In genomic region chr2:25161055-25161781, GRCh38 we compare ENCODE assay signal across 9 cellular contexts. TPM values are rescaled to one million over a fixed set of nuclear protein-coding genes. Genes with fewer than 3 reads are reported as not detected.
DNase-seq lines count a peak whose midpoint lies in the region; ATAC-seq and FAIRE-seq lines count a peak whose summit lies in the region.
"Had no signal": no experiment of that assay in that cellular context is flagged by ENCODE, and none has a peak within 500 bp of the region (broad histone marks: within the 10 kb centered on the region; RNA-seq: fewer than 3 reads in every experiment).

No MANE protein-coding gene starts in this region.

- peaks cover 2% of the 10 kb centered on the region for H3K27me3 Mint-ChIP-seq in activated T-cell treated with anti-CD3 and anti-CD28 coated beads, Interleukin-2, amount 50 U/mL, for 4 hours (ENCODE audit: low read depth)

- no peaks in the 10 kb centered on the region for H3K36me3 ChIP-seq in small intestine (ENCODE audit: control insufficient read depth in 2 of 2, insufficient read depth in 2 of 2, low read length in 2 of 2)

- peak overlapping the region in 1 of 2 donors; percentile 43 for H3K4me3 ChIP-seq in small intestine (ENCODE audit: low read depth in 1 of 2, low read length in 2 of 2)

- peak overlapping the region; percentile 72 for H3K4me3 Mint-ChIP-seq in activated T-cell treated with anti-CD3 and anti-CD28 coated beads, Interleukin-2, amount 50 U/mL, for 4 hours

- no peaks in the 10 kb centered on the region for H3K36me3 Mint-ChIP-seq in activated T-cell treated with anti-CD3 and anti-CD28 coated beads, Interleukin-2, amount 50 U/mL, for 4 hours (ENCODE audit: insufficient read depth)

- H3K9me3 ChIP-seq in small intestine (ENCODE audit: control insufficient read depth, low read depth): no peaks in the 10 kb centered on the region

- DNase-seq in activated T-cell treated with anti-CD3 and anti-CD28 coated beads, Interleukin-2, amount 50 U/mL, for 4 hours: peak; percentile 65
- peak; percentile 42 for DNase-seq in foreskin melanocyte
- DNase-seq in small intestine: peak; percentile 32
- DNase-seq in kidney glomerular epithelial cell (lab: John Stamatoyannopoulos, UW): no peak

- H3K4me1 Mint-ChIP-seq in activated T-cell treated with anti-CD3 and anti-CD28 coated beads, Interleukin-2, amount 50 U/mL, for 4 hours (ENCODE audit: low read depth): peaks cover 16% of the 10 kb centered on the region

- H3K4me1 ChIP-seq in small intestine (ENCODE audit: control insufficient read depth in 2 of 2, insufficient read depth in 1 of 2, low read depth in 1 of 2, low read length in 1 of 2): no peaks in the 10 kb centered on the region

- peak overlapping the region; percentile 4 to 65 for H3K27ac ChIP-seq in small intestine (ENCODE audit: low read depth in 1 of 2, low read length in 1 of 2)

- no peak for FAIRE-seq in small intestine (lab: Jason Lieb, UNC)

- ATAC-seq in HG02870 (IDR thresholded peaks at IDR 0.05; ENCODE audit: unreplicated experiment): peak; percentile 51
- peak; percentile 79 to 81 for ATAC-seq in activated T-cell treated with anti-CD3 and anti-CD28 coated beads, Interleukin-2, amount 50 U/mL, for 4 hours
- ATAC-seq in HG03196 (IDR thresholded peaks at IDR 0.05; ENCODE audit: unreplicated experiment): no peak
- ATAC-seq in HG02678 (IDR thresholded peaks at IDR 0.05; ENCODE audit: unreplicated experiment): no peak
- ATAC-seq in HG03469 (IDR thresholded peaks at IDR 0.05; ENCODE audit: unreplicated experiment): no peak

- no peaks in the 10 kb centered on the region for H3K9me3 Mint-ChIP-seq in activated T-cell treated with anti-CD3 and anti-CD28 coated beads, Interleukin-2, amount 50 U/mL, for 4 hours

- peaks cover 0 to 3% of the 10 kb centered on the region in 2 donors for H3K27me3 ChIP-seq in small intestine (ENCODE audit: control insufficient read depth in 2 of 2, insufficient read depth in 2 of 2, low read length in 2 of 2)

- WGBS in small intestine, 3 donors: 53 to 66% (median 59%) methylated on average over 63 to 69 of the region's 69 CpGs

RNA-seq across cellular contexts. Expression of gene POMC, which starts 7.2 kb away (rescaled TPM):
- 1 to 10 TPM; 4.4 to 5.6 (median 5.2) TPM for total RNA-seq in activated T-cell treated with anti-CD3 and anti-CD28 coated beads, Interleukin-2, amount 50 U/mL, for 4 hours
- polyA plus RNA-seq in small intestine: 1 to 10 TPM in 1 of 3 donors, under 1 TPM in 2; 0.67 to 2.9 (median 0.81) TPM
- total RNA-seq: LHCN-M2 had no signal

Comparison
In these comparisons a context has a peak if more than half of its experiments do, and no peak if none do; other contexts are left out.
1. ATAC-seq: peak in HG02870 (single experiment) and activated T-cell treated with anti-CD3 and anti-CD28 coated beads, Interleukin-2, amount 50 U/mL, for 4 hours (2 of 2); none in HG03196 (single experiment), HG02678 (single experiment) and HG03469 (single experiment).